Comparison of ENCODE assay signal across 27 cellular contexts in genomic region chr5:85920984-85921383, GRCh38.
"Had no signal": no experiment of that assay in that cellular context is flagged by ENCODE, and none has a peak within 500 bp of the region (broad histone marks: within the 10 kb centered on the region; RNA-seq: fewer than 3 reads in every experiment).

No MANE protein-coding gene starts in this region.

- H3K4me1 ChIP-seq: adrenal gland, body of pancreas, esophagus squamous epithelium, gastroesophageal sphincter had no signal

- H3K27me3 ChIP-seq: adrenal gland, body of pancreas, esophagus squamous epithelium, gastroesophageal sphincter had no signal

- H3K4me3 ChIP-seq: adrenal gland, body of pancreas, esophagus squamous epithelium, gastroesophageal sphincter had no signal

- DNase-seq: activated CD4-positive, alpha-beta T cell treated with anti-CD3 and anti-CD28 coated beads for 1 hour; activated CD4-positive, alpha-beta T cell treated with anti-CD3 and anti-CD28 coated beads for 48 hours; activated CD4-positive, alpha-beta T cell treated with anti-CD3 and anti-CD28 coated beads, Interleukin-2, amount 50 U/mL, for 1 hour; activated CD4-positive, alpha-beta T cell treated with anti-CD3 and anti-CD28 coated beads, Interleukin-2, amount 50 U/mL, for 48 hours; activated CD8-positive, alpha-beta memory T cell treated with anti-CD3 and anti-CD28 coated beads for 24 hours; activated CD8-positive, alpha-beta T cell treated with anti-CD3 and anti-CD28 coated beads for 36 hours; activated effector memory CD4-positive, alpha-beta T cell treated with anti-CD3 and anti-CD28 coated beads, Interleukin-2, amount 50 U/mL, for 16 hours; activated naive CD4-positive, alpha-beta T cell treated with anti-CD3 and anti-CD28 coated beads for 36 hours; activated naive CD8-positive, alpha-beta T cell treated with anti-CD3 and anti-CD28 coated beads for 36 hours; activated naive CD8-positive, alpha-beta T cell treated with anti-CD3 and anti-CD28 coated beads, Interleukin-2, amount 50 U/mL, for 24 hours; activated T-cell treated with anti-CD3 and anti-CD28 coated beads, Interleukin-2, amount 50 U/mL, for 1 hour; activated T-cell treated with anti-CD3 and anti-CD28 coated beads, Interleukin-2, amount 50 U/mL, for 48 hours; adrenal gland; amygdala; aorta; body of pancreas; caudate nucleus; effector CD8-positive, alpha-beta T cell; esophagus squamous epithelium; foreskin melanocyte; T-helper 2 cell had no signal

- H3K27ac ChIP-seq: adrenal gland, body of pancreas, epithelial cell of prostate, esophagus squamous epithelium, gastroesophageal sphincter, VCaP had no signal

- H3K36me3 ChIP-seq: adrenal gland, esophagus squamous epithelium, gastroesophageal sphincter had no signal

- FAIRE-seq: colon, endometrium, endothelial cell of umbilical vein had no signal

- ATAC-seq: activated CD8-positive, alpha-beta T cell treated with anti-CD3 and anti-CD28 coated beads for 36 hours; activated naive CD8-positive, alpha-beta T cell treated with anti-CD3 and anti-CD28 coated beads, Interleukin-2, amount 50 U/mL, for 24 hours; body of pancreas; gastroesophageal sphincter had no signal

- H3K9me3 ChIP-seq: adrenal gland, body of pancreas had no signal
